In the genomic region with DNA sequence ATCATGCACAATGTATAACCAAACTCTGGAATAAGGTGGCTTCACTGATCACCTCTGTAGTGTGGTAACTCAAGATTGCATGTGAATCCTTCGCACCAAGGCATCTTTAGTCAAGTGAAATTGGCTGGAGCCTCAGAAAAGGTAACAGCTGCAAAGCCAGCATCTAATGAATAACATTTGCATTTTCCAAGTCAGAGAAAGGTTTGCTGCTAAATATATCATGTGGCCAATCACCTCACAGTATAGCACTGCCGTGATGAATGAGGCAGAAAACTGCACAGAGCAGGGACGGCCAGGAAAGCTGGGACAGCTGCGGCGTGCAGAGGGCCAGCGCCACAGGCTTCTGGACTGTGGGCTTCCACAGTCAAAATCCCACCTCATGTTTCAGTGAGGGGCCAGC, we compare ENCODE assay signal across 9 cellular contexts. TPM values are rescaled to one million over a fixed set of nuclear protein-coding genes. Genes with fewer than 3 reads are reported as not detected.
DNase-seq lines count a peak whose midpoint lies in the region; ATAC-seq and TF ChIP-seq lines count a peak whose summit lies in the region.
"Had no signal": no experiment of that assay in that cellular context is flagged by ENCODE, and none has a peak within 500 bp of the region (broad histone marks: within the 10 kb centered on the region; RNA-seq: fewer than 3 reads in every experiment).

No MANE protein-coding gene starts in this region.

- H3K36me3 Mint-ChIP-seq in neural progenitor cell = peaks cover 23% of the 10 kb centered on the region

- peak overlapping the region; percentile 53 for H3K4me2 ChIP-seq in neural progenitor cell
- no peak overlapping the region for H3K4me2 ChIP-seq in PC-9

- ATAC-seq in GM19023 (IDR thresholded peaks at IDR 0.05; ENCODE audit: unreplicated experiment) = peak; percentile 62
- ATAC-seq in HG02588 (IDR thresholded peaks at IDR 0.05; ENCODE audit: unreplicated experiment) = peak; percentile 60
- peak; percentile 49 for ATAC-seq in HG03575 (IDR thresholded peaks at IDR 0.05; ENCODE audit: extremely low read depth, insufficient number of reproducible peaks, low FRiP score, unreplicated experiment)

- H3K36me3 ChIP-seq in neural progenitor cell (no peaks in the 10 kb centered on the region), PC-9 (ENCODE audit: low read depth) (0 out of 2 replicates have a peak, but pooled peaks cover 5% of the 10 kb centered on the region)

- H3K4me1 Mint-ChIP-seq in neural progenitor cell = peaks cover 22% of the 10 kb centered on the region

- peak overlapping the region; percentile 20 for H3K4me3 ChIP-seq in neural progenitor cell
- H3K4me3 ChIP-seq in PC-9 = no peak overlapping the region

- H3K27ac ChIP-seq in neural progenitor cell (peak overlapping the region; percentile 95), PC-9 (no peak overlapping the region)

- no peak overlapping the region for H3K4me3 Mint-ChIP-seq in neural progenitor cell

- intact Hi-C loops in PC-9 (cut with micrococcal nuclease; ENCODE audit: unreplicated experiment) = loop anchor here (10.0 kb wide), 1 partner anchor 367 kb away; no protein-coding TSS in a partner anchor

- no peaks in the 10 kb centered on the region for H3K9me2 ChIP-seq in PC-9 (ENCODE audit: insufficient read depth)

- no peaks in the 10 kb centered on the region for H4K20me1 ChIP-seq in neural progenitor cell (ENCODE audit: low read depth)
- H4K20me1 ChIP-seq in PC-9 (ENCODE audit: insufficient read depth) = no peaks in the 10 kb centered on the region

- no TSS peak for BruUV-seq in PC-9 (replicated peaks; lab: Mats Ljungman, UMichigan)

- H3K27ac Mint-ChIP-seq in neural progenitor cell = peak overlapping the region; percentile 93

- H2AFZ ChIP-seq in neural progenitor cell (replicated peaks) (no peak overlapping the region), PC-9 (no peak overlapping the region)

- H3K9ac ChIP-seq in neural progenitor cell = no peak overlapping the region

- H3F3A ChIP-seq in neural progenitor cell (ENCODE audit: low read depth) (peaks cover 50% of the 10 kb centered on the region), PC-9 (ENCODE audit: insufficient read depth, low read depth) (no peaks in the 10 kb centered on the region)

- POLR2A ChIA-PET in PC-9 (lab: Charles Lee; ENCODE audit: unreplicated experiment) = no interaction called here

- TF ChIP-seq CTCF in neural progenitor cell (IDR thresholded peaks at IDR 0.05) (no peak), PC-9 (conservative IDR thresholded peaks at IDR 0.05) (no peak)

- H3K27me3 Mint-ChIP-seq in neural progenitor cell (ENCODE audit: insufficient read depth, low read depth) = no peaks in the 10 kb centered on the region

- H3K79me2 ChIP-seq in neural progenitor cell (ENCODE audit: low read depth) (peaks cover 83% of the 10 kb centered on the region), PC-9 (ENCODE audit: low read depth) (peaks cover 58% of the 10 kb centered on the region)

- CTCF ChIA-PET in PC-9 (lab: Charles Lee) = no interaction called here

- peaks cover 53% of the 10 kb centered on the region for H3K4me1 ChIP-seq in neural progenitor cell
- peaks cover 2% of the 10 kb centered on the region; the same call in 1 of the 2 replicates for H3K4me1 ChIP-seq in PC-9 (replicated peaks; ENCODE audit: insufficient read depth)

- H3K9me3 Mint-ChIP-seq in neural progenitor cell = peaks cover 2% of the 10 kb centered on the region

- H3K9me3 ChIP-seq in neural progenitor cell (ENCODE audit: low read depth) (no peaks in the 10 kb centered on the region), PC-9 (ENCODE audit: insufficient read depth, low read depth) (no peaks in the 10 kb centered on the region)

- H3K27me3 ChIP-seq in neural progenitor cell (no peaks in the 10 kb centered on the region), PC-9 (ENCODE audit: insufficient read depth, low read depth) (no peaks in the 10 kb centered on the region)

- DNase-seq in neural progenitor cell (ENCODE audit: low spot score) (peak; percentile 39), PC-9 (no peak), foreskin melanocyte (no peak), HPDE6-E6E7 (ENCODE audit: extremely low spot score) (no peak)
- no peak for DNase-seq in activated naive CD4-positive, alpha-beta T cell (lab: John Stamatoyannopoulos, UW)
- DNase-seq: T1000 had no signal

RNA-seq across cellular contexts. Expression of gene MRPS27, which starts 18.5 kb away (rescaled TPM):
- 122 and 154 TPM in 2 replicates for total RNA-seq in neural progenitor cell (ENCODE audit: low replicate concordance)
- total RNA-seq in PC-9 (2021) = 71.0 and 73.1 TPM in 2 replicates

RNA-seq across cellular contexts. Expression of gene PTCD2, which starts 18.6 kb away (rescaled TPM):
- total RNA-seq in neural progenitor cell (ENCODE audit: low replicate concordance) = 13.7 and 13.8 TPM in 2 replicates
- 13.4 and 15.5 TPM in 2 replicates for total RNA-seq in PC-9 (2021)
